Comparison of ENCODE assay signal across 8 cellular contexts in genomic region chr11:103566116-103566515, GRCh38.
"Had no signal": no experiment of that assay in that cellular context is flagged by ENCODE, and none has a peak within 500 bp of the region (broad histone marks: within the 10 kb centered on the region; RNA-seq: fewer than 3 reads in every experiment).

No MANE protein-coding gene starts in this region.

- H3K4me3 ChIP-seq: GM12878 had no signal

- FAIRE-seq: G401.6, GM12878, GM12891, GM12892, GM18507, GM19239 had no signal

- ATAC-seq: GM12878 had no signal

- DNase-seq: GDM1, GF-D8 had no signal
